In genomic region chr10:100339236-100339635, GRCh38 we compare ENCODE assay signal across 15 cellular contexts. TPM values are rescaled to one million over a fixed set of nuclear protein-coding genes. Genes with fewer than 3 reads are reported as not detected.
DNase-seq lines count a peak whose midpoint lies in the region; ATAC-seq, FAIRE-seq and TF ChIP-seq lines count a peak whose summit lies in the region.
"Had no signal": no experiment of that assay in that cellular context is flagged by ENCODE, and none has a peak within 500 bp of the region (broad histone marks: within the 10 kb centered on the region; RNA-seq: fewer than 3 reads in every experiment).

No MANE protein-coding gene starts in this region.

- H4K20me1 ChIP-seq in MM.1S (ENCODE audit: insufficient read depth, low read length) = no peaks in the 10 kb centered on the region

- peak; percentile 56 for FAIRE-seq in GM12892 (lab: Jason Lieb, UNC)

- peak overlapping the region; percentile 35; the same call in 1 of the 2 replicates for H2AFZ ChIP-seq in MM.1S (ENCODE audit: low read length)

- peak overlapping the region in 2 of 7 donors; percentile 43 to 55 for H3K27ac Mint-ChIP-seq in CD4-positive, alpha-beta memory T cell
- no peak overlapping the region for H3K27ac Mint-ChIP-seq in activated CD4-positive, alpha-beta memory T cell treated with anti-CD3 and anti-CD28 coated beads for 36 hours

- peaks cover 12% of the 10 kb centered on the region; the same call in 1 of the 2 replicates for H3F3A ChIP-seq in MM.1S (ENCODE audit: insufficient read depth, low read length)

- CTCF ChIA-PET in CD4-positive, alpha-beta memory T cell (lab: Charles Lee; ENCODE audit: partially characterized antibody) = interaction anchor here (0.8 to 15.8 kb wide), 11 partner anchors 9 to 188 kb away, joined by 3 to 202 read pairs (median 5); partner anchors contain the start of gene SCD
- CTCF ChIA-PET in activated CD4-positive, alpha-beta memory T cell treated with anti-CD3 and anti-CD28 coated beads for 36 hours (lab: Charles Lee) = interaction anchor here (0.7 to 17.3 kb wide), 15 partner anchors 10 to 184 kb away, joined by 3 to 288 read pairs (median 5); partner anchors contain the start of gene PKD2L1

- H3K4me3 ChIP-seq in MM.1S (ENCODE audit: low read length) (no peak overlapping the region), HAP-1 (no peak overlapping the region)
- H3K4me3 ChIP-seq in CD4-positive, alpha-beta memory T cell (ENCODE audit: low read length in 2 of 2) = no peak overlapping the region
- H3K4me3 ChIP-seq: SK-N-MC, transverse colon had no signal

- H3K4me1 Mint-ChIP-seq in CD4-positive, alpha-beta memory T cell = no peaks in the 10 kb centered on the region
- H3K4me1 Mint-ChIP-seq in activated CD4-positive, alpha-beta memory T cell treated with anti-CD3 and anti-CD28 coated beads for 36 hours (ENCODE audit: low read depth) = peaks cover 1% of the 10 kb centered on the region

- no peaks in the 10 kb centered on the region for H3K9me2 ChIP-seq in MM.1S (replicated peaks; ENCODE audit: insufficient read depth, low read length)

- H3K9me3 ChIP-seq in MM.1S (replicated peaks; ENCODE audit: insufficient read depth, low read length) (no peaks in the 10 kb centered on the region), HAP-1 (no peaks in the 10 kb centered on the region)
- no peaks in the 10 kb centered on the region for H3K9me3 ChIP-seq in CD4-positive, alpha-beta memory T cell (ENCODE audit: control insufficient read depth in 1 of 2, low read length in 2 of 2)
- H3K9me3 ChIP-seq: transverse colon had no signal

- no peaks in the 10 kb centered on the region for H3K36me3 ChIP-seq in MM.1S (replicated peaks; ENCODE audit: insufficient read depth, low read length)
- no peaks in the 10 kb centered on the region for H3K36me3 ChIP-seq in HAP-1 (replicated peaks)
- no peaks in the 10 kb centered on the region for H3K36me3 ChIP-seq in CD4-positive, alpha-beta memory T cell (ENCODE audit: insufficient read depth, low read length)
- H3K36me3 ChIP-seq: transverse colon had no signal

- no peak for TF ChIP-seq POLR2A in GM12892 (IDR thresholded peaks at IDR 0.05; ENCODE audit: low read depth, low read length)

- H3K27ac ChIP-seq in MM.1S (ENCODE audit: low read length) (peak overlapping the region; percentile 49; the same call in 1 of the 2 replicates), layer of hippocampus (ENCODE audit: low read depth, low read length) (peak overlapping the region; percentile 46)
- no peak overlapping the region for H3K27ac ChIP-seq in CD4-positive, alpha-beta memory T cell (ENCODE audit: low read depth, low read length)
- H3K27ac ChIP-seq: SK-N-MC, transverse colon had no signal

- H3K4me1 ChIP-seq in MM.1S (ENCODE audit: low read length) (peaks cover 20% of the 10 kb centered on the region), HAP-1 (no peaks in the 10 kb centered on the region)
- no peaks in the 10 kb centered on the region for H3K4me1 ChIP-seq in CD4-positive, alpha-beta memory T cell (ENCODE audit: insufficient read depth, low read length)

- H3K36me3 Mint-ChIP-seq in CD4-positive, alpha-beta memory T cell = no peaks in the 10 kb centered on the region
- no peaks in the 10 kb centered on the region for H3K36me3 Mint-ChIP-seq in activated CD4-positive, alpha-beta memory T cell treated with anti-CD3 and anti-CD28 coated beads for 36 hours

- peaks cover 0 to 2% of the 10 kb centered on the region in 2 donors for H3K27me3 Mint-ChIP-seq in CD4-positive, alpha-beta memory T cell
- H3K27me3 Mint-ChIP-seq in activated CD4-positive, alpha-beta memory T cell treated with anti-CD3 and anti-CD28 coated beads for 36 hours = no peaks in the 10 kb centered on the region

- H3K79me2 ChIP-seq in MM.1S (ENCODE audit: low read length) = no peaks in the 10 kb centered on the region

- ATAC-seq in GM21447 (IDR thresholded peaks at IDR 0.05; ENCODE audit: unreplicated experiment) = peak; percentile 63

- no peak overlapping the region for H3K4me3 Mint-ChIP-seq in CD4-positive, alpha-beta memory T cell
- H3K4me3 Mint-ChIP-seq in activated CD4-positive, alpha-beta memory T cell treated with anti-CD3 and anti-CD28 coated beads for 36 hours = no peak overlapping the region

- peak overlapping the region; percentile 37 for H3K4me2 ChIP-seq in MM.1S (ENCODE audit: low read depth, low read length)

- DNase-seq in GM12892 (ENCODE audit: insufficient read length) = peak; percentile 49
- DNase-seq in MM.1S = peak; percentile 34
- DNase-seq in HAP-1 (ENCODE audit: low spot score in 2 of 2) = no peak
- DNase-seq in CD4-positive, alpha-beta memory T cell = no peak
- no peak for DNase-seq in activated CD4-positive, alpha-beta memory T cell treated with anti-CD3 and anti-CD28 coated beads for 36 hours
- DNase-seq in NCI-H2171 treated with DMSO at 0.1 percent for 48 hours (lab: John Stamatoyannopoulos, UW) = no peak
- DNase-seq: COR-L47; NCI-H2029; stimulated activated CD4-positive, alpha-beta T cell treated with anti-CD3 and anti-CD28 coated beads, Interleukin-4, amount 100 ng/mL, for 1 hour; transverse colon had no signal

- H3K9me3 Mint-ChIP-seq in CD4-positive, alpha-beta memory T cell = no peaks in the 10 kb centered on the region
- no peaks in the 10 kb centered on the region for H3K9me3 Mint-ChIP-seq in activated CD4-positive, alpha-beta memory T cell treated with anti-CD3 and anti-CD28 coated beads for 36 hours

- POLR2A ChIA-PET in CD4-positive, alpha-beta memory T cell (lab: Charles Lee; ENCODE audit: partially characterized antibody) = no interaction called here
- POLR2A ChIA-PET in activated CD4-positive, alpha-beta memory T cell treated with anti-CD3 and anti-CD28 coated beads for 36 hours (lab: Charles Lee) = interaction anchor here (1.2 kb wide), 1 partner anchor 28 kb away, joined by 3 read pairs; no protein-coding TSS in a partner anchor

- in situ Hi-C loops in HAP-1 (cut with MboI; ENCODE audit: low sequenced_read_pairs) = no loop called here

- peak overlapping the region; percentile 1; the same call in 1 of the 2 replicates for H3K9ac ChIP-seq in MM.1S (ENCODE audit: low read length)

- H3K27me3 ChIP-seq in MM.1S (replicated peaks; ENCODE audit: insufficient read depth, low read length) = no peaks in the 10 kb centered on the region
- H3K27me3 ChIP-seq in layer of hippocampus (ENCODE audit: control insufficient read depth, insufficient read depth, low read length) = no peaks in the 10 kb centered on the region
- peaks cover 5% of the 10 kb centered on the region; the same call in 1 of the 2 replicates for H3K27me3 ChIP-seq in HAP-1 (ENCODE audit: low read depth)
- H3K27me3 ChIP-seq in CD4-positive, alpha-beta memory T cell (ENCODE audit: insufficient read depth, low read length) = no peaks in the 10 kb centered on the region

- TF ChIP-seq CTCF in MM.1S (IDR thresholded peaks at IDR 0.05; ENCODE audit: low read length) = no peak

- intact Hi-C loops in CD4-positive, alpha-beta memory T cell (cut with micrococcal nuclease) = loop anchor here (5.0 kb wide), 1 partner anchor 33 kb away; no protein-coding TSS in a partner anchor
- intact Hi-C loops in activated CD4-positive, alpha-beta memory T cell treated with anti-CD3 and anti-CD28 coated beads for 36 hours (cut with micrococcal nuclease) = no loop called here

RNA-seq across cellular contexts. Expression of gene SCD, which starts 7.8 kb away (rescaled TPM):
- polyA plus RNA-seq in GM12892 (2012; ENCODE audit: missing spikeins) = 76.8 TPM
- under 1 TPM; 0.61 to 1.00 TPM for total RNA-seq in CD4-positive, alpha-beta memory T cell
- polyA plus RNA-seq in CD4-positive, alpha-beta memory T cell = 1 to 10 TPM in 1 of 2 donors, under 1 TPM in 1; 0.77 to 1.4 TPM
- total RNA-seq in activated CD4-positive, alpha-beta memory T cell treated with anti-CD3 and anti-CD28 coated beads for 36 hours = 100 to 1,000 TPM; 156 to 158 TPM

RNA-seq across cellular contexts. Expression of gene PKD2L1, which starts 9.2 kb away (rescaled TPM):
- polyA plus RNA-seq in GM12892 (2012; ENCODE audit: missing spikeins) = not detected
- total RNA-seq in CD4-positive, alpha-beta memory T cell = not detected
- not detected for polyA plus RNA-seq in CD4-positive, alpha-beta memory T cell
- total RNA-seq in activated CD4-positive, alpha-beta memory T cell treated with anti-CD3 and anti-CD28 coated beads for 36 hours = not detected
- total RNA-seq: activated CD8-positive, alpha-beta memory T cell treated with anti-CD3 and anti-CD28 coated beads for 36 hours; esophagus mucosa had no signal

RNA-seq across cellular contexts. Expression of gene BLOC1S2, which starts 52.8 kb away (rescaled TPM):
- polyA plus RNA-seq in GM12892 (2012; ENCODE audit: missing spikeins) = 66.6 TPM
- total RNA-seq in CD4-positive, alpha-beta memory T cell = 10 to 100 TPM; 32.0 to 38.5 TPM
- polyA plus RNA-seq in CD4-positive, alpha-beta memory T cell = 10 to 100 TPM; 66.8 to 77.8 TPM
- 10 to 100 TPM; 50.5 to 51.5 TPM for total RNA-seq in activated CD4-positive, alpha-beta memory T cell treated with anti-CD3 and anti-CD28 coated beads for 36 hours

Comparison
In these comparisons a context has a peak if more than half of its experiments do, and no peak if none do; other contexts are left out.
1. DNase-seq: peak in GM12892 (single experiment) and MM.1S (single experiment); none in HAP-1 (0 of 2), CD4-positive, alpha-beta memory T cell (0 of 5), activated CD4-positive, alpha-beta memory T cell treated with anti-CD3 and anti-CD28 coated beads for 36 hours (single experiment) and NCI-H2171 treated with DMSO at 0.1 percent for 48 hours (single experiment).
2. RNA of gene SCD, which starts 7.8 kb away (total RNA-seq): 156 to 158 TPM in activated CD4-positive, alpha-beta memory T cell treated with anti-CD3 and anti-CD28 coated beads for 36 hours; 0.61 to 1.00 TPM in CD4-positive, alpha-beta memory T cell; every median in the first group is over 10 times any median in the second.